8 cellular contexts compared by ENCODE assay signal in the genomic region with DNA sequence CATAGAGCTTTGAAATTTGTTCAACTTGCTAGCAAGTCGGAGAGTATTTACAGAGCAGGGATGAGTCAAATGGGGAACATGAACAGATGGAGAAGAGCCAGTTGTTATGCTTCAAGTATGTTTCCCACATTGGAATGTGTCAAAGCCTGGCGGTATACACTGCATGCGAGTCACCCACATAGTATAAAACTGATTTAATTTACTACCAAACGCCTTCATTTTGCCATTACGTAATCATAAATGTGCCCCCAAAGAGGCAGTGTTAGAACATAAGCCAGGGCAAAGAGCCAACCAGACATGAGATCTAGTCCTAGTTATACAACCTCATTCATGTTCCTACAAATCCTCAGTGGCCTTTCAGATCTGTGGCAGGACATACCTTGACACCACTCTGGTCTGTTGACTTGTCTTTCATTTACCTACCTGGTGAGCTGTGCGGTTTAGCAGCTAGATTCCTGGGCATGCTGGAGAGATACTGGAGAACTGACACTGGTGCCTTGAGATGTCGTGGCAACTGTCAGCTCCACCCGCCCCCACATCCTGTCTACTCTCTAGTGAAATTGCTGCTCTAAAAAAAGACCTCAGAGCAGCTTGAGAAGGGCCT. TPM values are rescaled to one million over a fixed set of nuclear protein-coding genes. Genes with fewer than 3 reads are reported as not detected.
DNase-seq lines count a peak whose midpoint lies in the region; ATAC-seq, FAIRE-seq and TF ChIP-seq lines count a peak whose summit lies in the region.

No MANE protein-coding gene starts in this region.

- H3K4me3 ChIP-seq in HepG2 (replicated peaks in 1 of 3; ENCODE audit: insufficient read depth in 1 of 3, low read depth in 2 of 3, low read length in 3 of 3): no peak overlapping the region
- no peak overlapping the region for H3K4me3 ChIP-seq in right lobe of liver
- no peak overlapping the region for H3K4me3 ChIP-seq in PC-9

- CTCF ChIA-PET in HepG2 (lab: Yijun Ruan, JAX; ENCODE audit: low intra/inter-chr PET ratio, low total read pairs) (no interaction called here), PC-9 (lab: Charles Lee) (no interaction called here)

- H3K27ac Mint-ChIP-seq in activated naive CD8-positive, alpha-beta T cell treated with anti-CD3 and anti-CD28 coated beads for 36 hours: peak overlapping the region; percentile 65
- H3K27ac Mint-ChIP-seq in naive thymus-derived CD8-positive, alpha-beta T cell: peak overlapping the region; percentile 23 to 90 (median 63)

- no peak for TF ChIP-seq POLR2A in HepG2 (IDR thresholded peaks at IDR 0.05; ENCODE audit: insufficient read depth in 1 of 2, low read depth in 2 of 2, low read length in 2 of 2)
- TF ChIP-seq POLR2A in right lobe of liver (IDR thresholded peaks at IDR 0.05): no peak

- in situ Hi-C loops in HepG2 (cut with HindIII; ENCODE audit: extremely low pct_ligation_motif_present, low pct_unique_long_range_greater_than_20kb): no loop called here

- H3K4me2 ChIP-seq in HepG2 (ENCODE audit: low read depth, low read length): no peak overlapping the region
- H3K4me2 ChIP-seq in PC-9: no peak overlapping the region

- TF ChIP-seq RAD21 in HepG2 (CRISPR knock-in tag; IDR thresholded peaks at IDR 0.05): no peak

- peaks cover 26% of the 10 kb centered on the region for H3K4me1 Mint-ChIP-seq in activated naive CD8-positive, alpha-beta T cell treated with anti-CD3 and anti-CD28 coated beads for 36 hours
- peaks cover 13 to 23% (median 20%) of the 10 kb centered on the region in 4 donors for H3K4me1 Mint-ChIP-seq in naive thymus-derived CD8-positive, alpha-beta T cell

- peak overlapping the region; percentile 16 for H3K4me3 Mint-ChIP-seq in activated naive CD8-positive, alpha-beta T cell treated with anti-CD3 and anti-CD28 coated beads for 36 hours
- H3K4me3 Mint-ChIP-seq in naive thymus-derived CD8-positive, alpha-beta T cell: peak overlapping the region; percentile 6 to 70 (median 57)

- POLR2A ChIA-PET in HepG2 (lab: Yijun Ruan, JAX) (no interaction called here), PC-9 (lab: Charles Lee; ENCODE audit: unreplicated experiment) (no interaction called here)
- POLR2A ChIA-PET in naive thymus-derived CD8-positive, alpha-beta T cell (lab: Charles Lee): no interaction called here

- TF ChIP-seq EP300 in HepG2 (IDR thresholded peaks at IDR 0.05; ENCODE audit: low read depth in 2 of 2, low read length in 2 of 2) (no peak), HepG2 (CRISPR knock-in tag; IDR thresholded peaks at IDR 0.05; ENCODE audit: borderline replicate concordance) (no peak)

- no peak overlapping the region for H3K27ac ChIP-seq in HepG2 (ENCODE audit: extremely low read length, insufficient read depth, low read length)
- H3K27ac ChIP-seq in right lobe of liver: no peak overlapping the region
- H3K27ac ChIP-seq in PC-9: no peak overlapping the region

- no peak for TF ChIP-seq CTCF in HepG2 (CRISPR knock-in tag; IDR thresholded peaks at IDR 0.05)
- TF ChIP-seq CTCF in right lobe of liver (IDR thresholded peaks at IDR 0.05): no peak
- TF ChIP-seq CTCF in PC-9 (conservative IDR thresholded peaks at IDR 0.05): no peak

- H3K79me2 ChIP-seq in HepG2 (ENCODE audit: insufficient read depth, low read length) (no peaks in the 10 kb centered on the region), PC-9 (ENCODE audit: low read depth) (no peaks in the 10 kb centered on the region)

- DNase-seq in HepG2 (ENCODE audit: low spot score): no peak
- no peak for DNase-seq in right lobe of liver
- peak; percentile 82 for DNase-seq in HT1080 (ENCODE audit: low read depth)
- peak; percentile 44 for DNase-seq in activated naive CD8-positive, alpha-beta T cell treated with anti-CD3 and anti-CD28 coated beads for 36 hours
- peak in 7 of 10 donors; percentile 17 to 68 (median 49) for DNase-seq in naive thymus-derived CD8-positive, alpha-beta T cell
- DNase-seq in PC-9: no peak
- no peak for DNase-seq in SW 1271 (lab: John Stamatoyannopoulos, UW)
- DNase-seq in DMS153 (lab: John Stamatoyannopoulos, UW): no peak

- no peaks in the 10 kb centered on the region for H3K27me3 Mint-ChIP-seq in activated naive CD8-positive, alpha-beta T cell treated with anti-CD3 and anti-CD28 coated beads for 36 hours
- no peaks in the 10 kb centered on the region for H3K27me3 Mint-ChIP-seq in naive thymus-derived CD8-positive, alpha-beta T cell

- BruUV-seq in HepG2 (replicated peaks; lab: Mats Ljungman, UMichigan) (no TSS peak), PC-9 (replicated peaks; lab: Mats Ljungman, UMichigan) (no TSS peak)

- no peak overlapping the region for H2AFZ ChIP-seq in HepG2 (ENCODE audit: low read length)
- no peak overlapping the region for H2AFZ ChIP-seq in PC-9

- H3K9me3 Mint-ChIP-seq in activated naive CD8-positive, alpha-beta T cell treated with anti-CD3 and anti-CD28 coated beads for 36 hours: peaks cover 2% of the 10 kb centered on the region
- no peaks in the 10 kb centered on the region for H3K9me3 Mint-ChIP-seq in naive thymus-derived CD8-positive, alpha-beta T cell

- ATAC-seq in HepG2 (no peak), right lobe of liver (no peak)
- ATAC-seq in naive thymus-derived CD8-positive, alpha-beta T cell: peak; percentile 86 to 91

- H3K4me1 ChIP-seq in HepG2 (ENCODE audit: insufficient read depth, low read length) (no peaks in the 10 kb centered on the region), right lobe of liver (no peaks in the 10 kb centered on the region), PC-9 (replicated peaks; ENCODE audit: insufficient read depth) (peaks cover 2% of the 10 kb centered on the region)

- no peak for FAIRE-seq in HepG2 (lab: Jason Lieb, UNC)

- H4K20me1 ChIP-seq in HepG2 (ENCODE audit: insufficient read depth, low read length): no peaks in the 10 kb centered on the region
- H4K20me1 ChIP-seq in PC-9 (ENCODE audit: insufficient read depth): no peaks in the 10 kb centered on the region

- intact Hi-C loops in HepG2 (cut with micrococcal nuclease; ENCODE audit: unreplicated experiment) (no loop called here), right lobe of liver (cut with DNase I) (no loop called here), PC-9 (cut with micrococcal nuclease; ENCODE audit: unreplicated experiment) (no loop called here)

- H3K36me3 ChIP-seq in HepG2 (replicated peaks in 1 of 2; ENCODE audit: control insufficient read depth in 1 of 2, insufficient read depth in 2 of 2, low read length in 2 of 2) (no peaks in the 10 kb centered on the region), right lobe of liver (no peaks in the 10 kb centered on the region), PC-9 (ENCODE audit: low read depth) (no peaks in the 10 kb centered on the region)

- no peaks in the 10 kb centered on the region for H3K27me3 ChIP-seq in HepG2 (ENCODE audit: control insufficient read depth in 1 of 2, insufficient read depth in 2 of 2, low read length in 2 of 2)
- no peaks in the 10 kb centered on the region for H3K27me3 ChIP-seq in right lobe of liver
- H3K27me3 ChIP-seq in PC-9 (ENCODE audit: insufficient read depth, low read depth): no peaks in the 10 kb centered on the region

- H3K9me3 ChIP-seq in HepG2 (ENCODE audit: low read length) (no peaks in the 10 kb centered on the region), right lobe of liver (no peaks in the 10 kb centered on the region), PC-9 (ENCODE audit: insufficient read depth, low read depth) (no peaks in the 10 kb centered on the region)

- no peaks in the 10 kb centered on the region for H3F3A ChIP-seq in PC-9 (ENCODE audit: insufficient read depth, low read depth)

- 25% methylated on average over 8 of the region's 8 CpGs for WGBS in HepG2 (ENCODE audit: low lambda C conversion rate)
- WGBS in right lobe of liver (ENCODE audit: insufficient coverage, low coverage, low lambda C conversion rate, missing lambda C conversion rate): 61% methylated on average over 7 of the region's 8 CpGs

- no peak overlapping the region for H3K9ac ChIP-seq in HepG2 (ENCODE audit: insufficient read depth, low read depth, low read length)

- no peaks in the 10 kb centered on the region for H3K9me2 ChIP-seq in PC-9 (ENCODE audit: insufficient read depth)

- no peaks in the 10 kb centered on the region for H3K36me3 Mint-ChIP-seq in activated naive CD8-positive, alpha-beta T cell treated with anti-CD3 and anti-CD28 coated beads for 36 hours
- H3K36me3 Mint-ChIP-seq in naive thymus-derived CD8-positive, alpha-beta T cell: no peaks in the 10 kb centered on the region

RNA-seq across cellular contexts. Expression of a gene that starts 21.7 kb away (rescaled TPM):
- total RNA-seq in HepG2 (2016; rRNA removed; fragmentation: Illumina TruSeq; extraction: Trizol) (0.60 and 1.4 TPM in 2 replicates), right lobe of liver (10 to 100 TPM in 3 of 6 experiments, 1 to 10 TPM in 3; 5.5 to 23.7 (median 8.6) TPM), PC-9 (2021) (25.5 and 31.0 TPM in 2 replicates)
- under 0.01 and 0.20 TPM in 2 replicates for total RNA-seq in HepG2 (2016; cell fraction: cytosol; rRNA removed; fragmentation: Illumina TruSeq; extraction: Trizol; ENCODE audit: low read depth)
- 0.79 and 0.93 TPM in 2 replicates for total RNA-seq in HepG2 (2016; cell fraction: insoluble cytoplasmic fraction; rRNA removed; fragmentation: Illumina TruSeq; extraction: Trizol)
- 0.22 and 0.41 TPM in 2 replicates for total RNA-seq in HepG2 (2016; cell fraction: membrane; rRNA removed; fragmentation: Illumina TruSeq; extraction: Trizol)
- 1.4 and 2.4 TPM in 2 replicates for total RNA-seq in HepG2 (2016; cell fraction: nucleus; rRNA removed; fragmentation: Illumina TruSeq; extraction: Trizol)
- 0.65 and 1.4 TPM in 2 replicates for polyA plus RNA-seq in HepG2 (2011; rRNA removed)
- polyA plus RNA-seq in HepG2 (2011; cell fraction: cytosol; rRNA removed): 0.32 and 0.37 TPM in 2 replicates
- 0.51 and 0.66 TPM in 2 replicates for polyA plus RNA-seq in HepG2 (2011; cell fraction: nucleus; rRNA removed)
- 0.54 and 3.3 TPM in 2 replicates for polyA plus RNA-seq in HepG2 (2012)
- 0.12 and 0.16 TPM in 2 replicates for polyA plus RNA-seq in HepG2 (2016; cell fraction: cytosol; fragmentation: Illumina TruSeq; extraction: Trizol; ENCODE audit: low read depth)
- 0.26 and 0.34 TPM in 2 replicates for polyA plus RNA-seq in HepG2 (2016; cell fraction: insoluble cytoplasmic fraction; fragmentation: Illumina TruSeq; extraction: Trizol; ENCODE audit: low read depth)
- 0.09 and 0.37 TPM in 2 replicates for polyA plus RNA-seq in HepG2 (2016; cell fraction: membrane; fragmentation: Illumina TruSeq; extraction: Trizol; ENCODE audit: low read depth)
- 1.9 and 2.1 TPM in 2 replicates for polyA plus RNA-seq in HepG2 (2016; cell fraction: nucleus; fragmentation: Illumina TruSeq; extraction: Trizol; ENCODE audit: insufficient read depth, low read depth)
- 1.3 and 6.5 TPM in 2 replicates for polyA minus RNA-seq in HepG2 (2011; rRNA and poly(A)+ RNA removed; ENCODE audit: low replicate concordance)
- 0.49 and 0.88 TPM in 2 replicates for polyA minus RNA-seq in HepG2 (2011; cell fraction: cytosol; rRNA and poly(A)+ RNA removed)
- polyA minus RNA-seq in HepG2 (2011; cell fraction: nucleus; rRNA and poly(A)+ RNA removed): 1.4 and 1.7 TPM in 2 replicates
- total RNA-seq in HT1080 (2014; rRNA removed; shearing (Covaris generic)): 62.1 and 62.4 TPM in 2 replicates
- 53.2 and 62.4 TPM in 2 replicates for polyA plus RNA-seq in HT1080 (2015; cell fraction: cytosol; rRNA removed)
- polyA plus RNA-seq in HT1080 (2015; cell fraction: nucleus; rRNA removed): 229 and 301 TPM in 2 replicates
- total RNA-seq in activated naive CD8-positive, alpha-beta T cell treated with anti-CD3 and anti-CD28 coated beads for 36 hours: 1 to 10 TPM; 1.1 to 2.0 TPM
- 1 to 10 TPM in 1 of 2 experiments, under 1 TPM in 1; 0.82 to 1.1 TPM for total RNA-seq in naive thymus-derived CD8-positive, alpha-beta T cell
- polyA plus RNA-seq in naive thymus-derived CD8-positive, alpha-beta T cell: not detected

Comparison
In these comparisons a context has a peak if more than half of its experiments do, and no peak if none do; other contexts are left out.
1. ATAC-seq: peak in naive thymus-derived CD8-positive, alpha-beta T cell (2 of 2); none in HepG2 (single experiment) and right lobe of liver (0 of 4).
2. DNase-seq: peak in HT1080 (single experiment), activated naive CD8-positive, alpha-beta T cell treated with anti-CD3 and anti-CD28 coated beads for 36 hours (single experiment) and naive thymus-derived CD8-positive, alpha-beta T cell (7 of 10); none in HepG2 (single experiment), right lobe of liver (0 of 3), PC-9 (0 of 2), SW 1271 (0 of 2) and DMS153 (single experiment).